In the genomic region with DNA sequence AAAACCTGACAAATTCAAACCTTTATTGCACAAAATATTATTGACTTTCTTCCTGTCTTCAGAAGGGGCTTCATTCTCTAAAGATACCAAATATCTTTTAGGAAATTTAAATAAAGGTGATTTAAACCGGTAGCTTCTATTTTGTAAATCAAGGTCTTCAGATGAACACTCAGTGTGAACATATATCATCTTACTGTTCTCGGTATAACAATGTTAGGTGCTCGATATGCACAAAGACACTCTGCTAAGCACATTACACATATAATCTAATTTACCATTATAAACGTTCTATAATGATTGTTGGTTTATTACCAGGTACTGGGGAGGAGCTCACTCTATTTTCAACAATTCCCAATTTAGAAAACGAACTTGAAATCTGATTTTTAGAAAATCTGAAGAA, we compare ENCODE assay signal across 1 cellular context.
TF ChIP-seq lines count a peak whose summit lies in the region.

No MANE protein-coding gene starts in this region.

TF ChIP-seq in WTC11, 78 proteins besides CTCF, POLR2A, EP300 and RAD21 (continued from another document):
- TF ChIP-seq, protein P1, sequence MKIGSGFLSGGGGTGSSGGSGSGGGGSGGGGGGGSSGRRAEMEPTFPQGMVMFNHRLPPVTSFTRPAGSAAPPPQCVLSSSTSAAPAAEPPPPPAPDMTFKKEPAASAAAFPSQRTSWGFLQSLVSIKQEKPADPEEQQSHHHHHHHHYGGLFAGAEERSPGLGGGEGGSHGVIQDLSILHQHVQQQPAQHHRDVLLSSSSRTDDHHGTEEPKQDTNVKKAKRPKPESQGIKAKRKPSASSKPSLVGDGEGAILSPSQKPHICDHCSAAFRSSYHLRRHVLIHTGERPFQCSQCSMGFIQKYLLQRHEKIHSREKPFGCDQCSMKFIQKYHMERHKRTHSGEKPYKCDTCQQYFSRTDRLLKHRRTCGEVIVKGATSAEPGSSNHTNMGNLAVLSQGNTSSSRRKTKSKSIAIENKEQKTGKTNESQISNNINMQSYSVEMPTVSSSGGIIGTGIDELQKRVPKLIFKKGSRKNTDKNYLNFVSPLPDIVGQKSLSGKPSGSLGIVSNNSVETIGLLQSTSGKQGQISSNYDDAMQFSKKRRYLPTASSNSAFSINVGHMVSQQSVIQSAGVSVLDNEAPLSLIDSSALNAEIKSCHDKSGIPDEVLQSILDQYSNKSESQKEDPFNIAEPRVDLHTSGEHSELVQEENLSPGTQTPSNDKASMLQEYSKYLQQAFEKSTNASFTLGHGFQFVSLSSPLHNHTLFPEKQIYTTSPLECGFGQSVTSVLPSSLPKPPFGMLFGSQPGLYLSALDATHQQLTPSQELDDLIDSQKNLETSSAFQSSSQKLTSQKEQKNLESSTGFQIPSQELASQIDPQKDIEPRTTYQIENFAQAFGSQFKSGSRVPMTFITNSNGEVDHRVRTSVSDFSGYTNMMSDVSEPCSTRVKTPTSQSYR (CRISPR knock-in tag; IDR thresholded peaks at IDR 0.05), result no peak
- TF ChIP-seq JUN (CRISPR knock-in tag; IDR thresholded peaks at IDR 0.05) (no peak), MXD4 (CRISPR knock-in tag; IDR thresholded peaks at IDR 0.05; ENCODE audit: borderline replicate concordance) (no peak)
- TF ChIP-seq, protein P2, sequence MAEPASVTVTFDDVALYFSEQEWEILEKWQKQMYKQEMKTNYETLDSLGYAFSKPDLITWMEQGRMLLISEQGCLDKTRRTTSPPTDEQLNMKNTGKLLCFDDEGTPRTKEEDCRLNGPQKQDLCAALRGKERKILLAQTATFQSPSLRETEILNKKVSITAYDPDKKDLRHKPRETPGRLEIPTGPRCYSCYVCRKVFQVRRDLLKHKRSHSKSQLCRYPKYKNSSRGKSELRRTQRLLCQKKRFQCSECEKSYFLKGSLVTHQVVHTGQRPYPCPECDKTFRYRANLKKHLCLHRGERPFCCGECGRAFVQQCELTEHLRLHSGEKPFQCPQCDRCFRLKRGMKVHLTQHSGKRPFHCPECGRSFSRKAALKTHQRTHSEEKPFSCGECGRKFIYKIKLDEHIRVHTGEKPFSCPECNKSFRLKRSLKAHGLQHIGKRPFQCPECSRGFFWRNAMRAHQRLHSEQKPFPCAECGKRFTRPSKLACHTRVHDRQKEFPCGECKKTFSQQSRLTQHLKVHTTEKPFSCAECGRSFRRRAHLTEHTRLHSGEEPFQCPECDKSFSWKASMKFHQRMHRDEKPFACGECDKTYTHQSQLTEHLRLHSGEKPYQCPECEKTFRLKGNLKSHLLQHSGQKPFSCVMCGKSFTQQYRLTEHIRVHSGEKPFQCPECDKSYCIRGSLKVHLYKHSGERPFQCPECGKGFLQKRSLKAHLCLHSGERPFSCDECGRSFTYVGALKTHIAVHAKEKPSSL (CRISPR knock-in tag; conservative IDR thresholded peaks at IDR 0.05), result no peak
- TF ChIP-seq, protein P3, sequence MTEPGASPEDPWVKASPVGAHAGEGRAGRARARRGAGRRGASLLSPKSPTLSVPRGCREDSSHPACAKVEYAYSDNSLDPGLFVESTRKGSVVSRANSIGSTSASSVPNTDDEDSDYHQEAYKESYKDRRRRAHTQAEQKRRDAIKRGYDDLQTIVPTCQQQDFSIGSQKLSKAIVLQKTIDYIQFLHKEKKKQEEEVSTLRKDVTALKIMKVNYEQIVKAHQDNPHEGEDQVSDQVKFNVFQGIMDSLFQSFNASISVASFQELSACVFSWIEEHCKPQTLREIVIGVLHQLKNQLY (CRISPR knock-in tag; IDR thresholded peaks at IDR 0.05), result no peak
